ENCODE assay signal across 8 cellular contexts in the genomic region with DNA sequence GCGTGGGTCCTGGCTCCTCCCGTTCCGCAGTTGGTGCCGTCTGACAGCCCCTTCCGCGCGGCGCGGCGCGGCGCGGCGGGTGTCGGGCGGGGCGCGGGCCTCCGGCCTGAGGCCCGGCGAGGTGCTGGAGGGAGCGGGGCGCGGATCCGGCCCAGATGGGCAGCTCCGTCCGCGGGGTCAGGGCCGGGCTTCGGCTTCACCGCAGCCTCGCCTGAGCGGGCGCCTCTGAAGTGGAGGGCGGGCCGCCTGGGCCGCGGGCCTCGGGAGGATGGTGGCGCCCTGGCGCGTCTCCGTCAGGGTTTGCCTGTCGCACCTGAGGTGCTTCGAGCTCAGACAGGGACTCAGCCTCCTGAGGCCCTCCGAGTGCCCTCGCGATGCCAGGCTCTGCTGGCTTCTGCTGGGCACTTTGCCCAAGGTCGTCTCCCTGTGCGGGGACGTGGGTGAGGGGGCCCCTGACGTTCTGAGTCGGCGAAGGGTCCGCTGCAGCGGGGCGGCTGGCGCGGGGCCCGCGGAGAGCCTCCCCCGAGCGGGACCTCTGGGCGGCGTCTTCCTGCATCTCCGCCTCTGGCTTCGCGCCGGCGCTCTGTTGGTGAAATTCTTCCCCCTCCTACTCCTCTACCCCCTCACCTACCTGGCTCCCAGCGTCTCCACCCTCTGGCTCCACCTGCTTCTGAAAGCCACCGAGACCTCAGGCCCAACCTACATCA. TPM values are rescaled to one million over a fixed set of nuclear protein-coding genes. Genes with fewer than 3 reads are reported as not detected.
A peak's percentile ranks its signal among the peaks of the same experiment; 100 is the strongest.
DNase-seq lines count a peak whose midpoint lies in the region; TF ChIP-seq lines count a peak whose summit lies in the region.

No MANE protein-coding gene starts in this region.

- TF ChIP-seq CTCF in MM.1S (IDR thresholded peaks at IDR 0.05; ENCODE audit: low read length): no peak
- no peak for TF ChIP-seq CTCF in mesothelial cell of epicardium (IDR thresholded peaks at IDR 0.05; ENCODE audit: unreplicated experiment)

- H3K4me3 Mint-ChIP-seq in mesothelial cell of epicardium: peak overlapping the region; percentile 79

- H3K36me3 Mint-ChIP-seq in mesothelial cell of epicardium: peaks cover 10% of the 10 kb centered on the region

- in situ Hi-C loops in GM23248 (cut with MboI): no loop called here

- H3K9ac ChIP-seq in GM23248 (peak overlapping the region; percentile 74), MM.1S (ENCODE audit: low read length) (peak overlapping the region; percentile 75)

- DNase-seq in GM03348 (ENCODE audit: low spot score) (peak; percentile 67), GM23248 (peak; percentile 59), MM.1S (peak; percentile 75), ecto neural progenitor cell (ENCODE audit: low spot score) (peak; percentile 67), mesothelial cell of epicardium (ENCODE audit: low spot score in 2 of 2, unreplicated experiment in 2 of 2) (peak in 1 of 2 experiments; percentile 70), NCI-H1048 (lab: John Stamatoyannopoulos, UW) (no peak)
- peak; percentile 65 for DNase-seq in activated CD4-positive, alpha-beta T cell treated with anti-CD3 and anti-CD28 coated beads for 48 hours
- peak; percentile 18 to 33 for DNase-seq in stimulated activated CD8-positive, alpha-beta memory T cell treated with anti-CD3 and anti-CD28 coated beads, Interleukin-15, amount 100 ng/mL, for 48 hours (ENCODE audit: low read depth in 2 of 2)

- H3F3A ChIP-seq in GM23248 (ENCODE audit: insufficient read depth): peaks cover 12% of the 10 kb centered on the region; the same call in 1 of the 2 replicates
- peaks cover 28% of the 10 kb centered on the region for H3F3A ChIP-seq in MM.1S (ENCODE audit: insufficient read depth, low read length)

- no peaks in the 10 kb centered on the region for H3K27me3 ChIP-seq in GM23248 (replicated peaks; ENCODE audit: insufficient read depth)
- H3K27me3 ChIP-seq in MM.1S (replicated peaks; ENCODE audit: insufficient read depth, low read length): no peaks in the 10 kb centered on the region

- H3K4me1 ChIP-seq in GM23248 (ENCODE audit: insufficient read depth) (peaks cover 12% of the 10 kb centered on the region), MM.1S (ENCODE audit: low read length) (peaks cover 38% of the 10 kb centered on the region)

- peak overlapping the region; percentile 89 for H3K4me2 ChIP-seq in GM23248 (ENCODE audit: unreplicated experiment)
- H3K4me2 ChIP-seq in MM.1S (ENCODE audit: low read depth, low read length): peak overlapping the region; percentile 95

- H3K4me1 Mint-ChIP-seq in mesothelial cell of epicardium: peaks cover 45% of the 10 kb centered on the region

- no peaks in the 10 kb centered on the region for H3K36me3 ChIP-seq in GM23248 (ENCODE audit: low read depth)
- H3K36me3 ChIP-seq in MM.1S (replicated peaks; ENCODE audit: insufficient read depth, low read length): no peaks in the 10 kb centered on the region

- no peaks in the 10 kb centered on the region for H3K27me3 Mint-ChIP-seq in mesothelial cell of epicardium (ENCODE audit: low read depth)

- H3K27ac ChIP-seq in GM23248: no peak overlapping the region
- H3K27ac ChIP-seq in MM.1S (ENCODE audit: low read length): peak overlapping the region; percentile 74; the same call in 1 of the 2 replicates

- 0 to 1% methylated on average over 27 to 44 of the region's 72 CpGs for WGBS in GM23248 (ENCODE audit: low coverage in 1 of 2, low lambda C conversion rate in 2 of 2, missing lambda C conversion rate in 2 of 2), 2 experiments

- no peaks in the 10 kb centered on the region for H4K20me1 ChIP-seq in GM23248 (ENCODE audit: insufficient read depth)
- no peaks in the 10 kb centered on the region for H4K20me1 ChIP-seq in MM.1S (ENCODE audit: insufficient read depth, low read length)

- H3K4me3 ChIP-seq in GM23248 (peak overlapping the region; percentile 80), MM.1S (ENCODE audit: low read length) (peak overlapping the region; percentile 68)

- H2AFZ ChIP-seq in GM23248: peak overlapping the region; percentile 94
- H2AFZ ChIP-seq in MM.1S (ENCODE audit: low read length): peak overlapping the region; percentile 60

- H3K9me3 ChIP-seq in GM23248 (ENCODE audit: low read depth): no peaks in the 10 kb centered on the region
- no peaks in the 10 kb centered on the region for H3K9me3 ChIP-seq in MM.1S (replicated peaks; ENCODE audit: insufficient read depth, low read length)

- H3K79me2 ChIP-seq in GM23248 (ENCODE audit: insufficient read depth) (no peaks in the 10 kb centered on the region), MM.1S (ENCODE audit: low read length) (no peaks in the 10 kb centered on the region)

- H3K9me2 ChIP-seq in GM23248 (ENCODE audit: insufficient read depth) (no peaks in the 10 kb centered on the region), MM.1S (replicated peaks; ENCODE audit: insufficient read depth, low read length) (no peaks in the 10 kb centered on the region)

- H3K27ac Mint-ChIP-seq in mesothelial cell of epicardium: peak overlapping the region; percentile 87

- no peaks in the 10 kb centered on the region for H3K9me3 Mint-ChIP-seq in mesothelial cell of epicardium

RNA-seq across cellular contexts. Expression of a gene that starts 0.5 kb away (rescaled TPM):
- 27.1 and 29.0 TPM in 2 replicates for total RNA-seq in GM23248 (2014; rRNA removed; shearing (Covaris generic))
- polyA plus RNA-seq in GM23248 (2016; fragmentation: Nextera tagmentation; extraction: Ambion mirVana): 9.1 and 10.0 TPM in 2 replicates
- total RNA-seq in mesothelial cell of epicardium: 24.9 to 28.8 TPM (median 26.6 TPM) in 3 replicates

RNA-seq across cellular contexts. Expression of a gene that starts 23.3 kb away (rescaled TPM):
- total RNA-seq in GM23248 (2014; rRNA removed; shearing (Covaris generic)): 236 and 324 TPM in 2 replicates
- polyA plus RNA-seq in GM23248 (2016; fragmentation: Nextera tagmentation; extraction: Ambion mirVana): 411 and 432 TPM in 2 replicates
- 115 to 129 TPM (median 120 TPM) in 3 replicates for total RNA-seq in mesothelial cell of epicardium

RNA-seq across cellular contexts. Expression of a gene that starts 32.6 kb away (rescaled TPM):
- total RNA-seq in GM23248 (2014; rRNA removed; shearing (Covaris generic)): 2.2 and 2.4 TPM in 2 replicates
- 0.78 and 1.6 TPM in 2 replicates for polyA plus RNA-seq in GM23248 (2016; fragmentation: Nextera tagmentation; extraction: Ambion mirVana)
- 31.9 to 38.0 TPM (median 32.3 TPM) in 3 replicates for total RNA-seq in mesothelial cell of epicardium
